Comparison of ENCODE assay signal across 8 cellular contexts in genomic region chr14:24271134-24271833, GRCh38. TPM values are rescaled to one million over a fixed set of nuclear protein-coding genes. Genes with fewer than 3 reads are reported as not detected.
DNase-seq lines count a peak whose midpoint lies in the region; ATAC-seq lines count a peak whose summit lies in the region.

Gene RABGGTA, minus strand, starts transcription at chr14:24271597. Its CDS starts 482 bp downstream, at chr14:24271115.

- ATAC-seq in GM18498 (IDR thresholded peaks at IDR 0.05; ENCODE audit: unreplicated experiment) (peak; percentile 90), HG02885 (IDR thresholded peaks at IDR 0.05; ENCODE audit: poor library complexity, unreplicated experiment) (peak; percentile 90)

- DNase-seq in NCI-H1694 (lab: John Stamatoyannopoulos, UW) (peak; percentile 87), T-helper 2 cell (peak; percentile 80 to 98 (median 89)), anterior cingulate cortex (lab: John Stamatoyannopoulos, UW) (peak; percentile 9 to 89 (median 70)), hepatic stellate cell (ENCODE audit: low spot score) (peak; percentile 96), renal cortical epithelial cell (ENCODE audit: low read depth) (peak; percentile 58), cortex of kidney (lab: John Stamatoyannopoulos, UW) (no peak)

RNA-seq across cellular contexts. Expression of gene RABGGTA, which starts in this region (rescaled TPM):
- total RNA-seq in renal cortical epithelial cell = 25.2 and 29.7 TPM in 2 replicates
